Comparison of ENCODE assay signal across 1 cellular context in the genomic region with DNA sequence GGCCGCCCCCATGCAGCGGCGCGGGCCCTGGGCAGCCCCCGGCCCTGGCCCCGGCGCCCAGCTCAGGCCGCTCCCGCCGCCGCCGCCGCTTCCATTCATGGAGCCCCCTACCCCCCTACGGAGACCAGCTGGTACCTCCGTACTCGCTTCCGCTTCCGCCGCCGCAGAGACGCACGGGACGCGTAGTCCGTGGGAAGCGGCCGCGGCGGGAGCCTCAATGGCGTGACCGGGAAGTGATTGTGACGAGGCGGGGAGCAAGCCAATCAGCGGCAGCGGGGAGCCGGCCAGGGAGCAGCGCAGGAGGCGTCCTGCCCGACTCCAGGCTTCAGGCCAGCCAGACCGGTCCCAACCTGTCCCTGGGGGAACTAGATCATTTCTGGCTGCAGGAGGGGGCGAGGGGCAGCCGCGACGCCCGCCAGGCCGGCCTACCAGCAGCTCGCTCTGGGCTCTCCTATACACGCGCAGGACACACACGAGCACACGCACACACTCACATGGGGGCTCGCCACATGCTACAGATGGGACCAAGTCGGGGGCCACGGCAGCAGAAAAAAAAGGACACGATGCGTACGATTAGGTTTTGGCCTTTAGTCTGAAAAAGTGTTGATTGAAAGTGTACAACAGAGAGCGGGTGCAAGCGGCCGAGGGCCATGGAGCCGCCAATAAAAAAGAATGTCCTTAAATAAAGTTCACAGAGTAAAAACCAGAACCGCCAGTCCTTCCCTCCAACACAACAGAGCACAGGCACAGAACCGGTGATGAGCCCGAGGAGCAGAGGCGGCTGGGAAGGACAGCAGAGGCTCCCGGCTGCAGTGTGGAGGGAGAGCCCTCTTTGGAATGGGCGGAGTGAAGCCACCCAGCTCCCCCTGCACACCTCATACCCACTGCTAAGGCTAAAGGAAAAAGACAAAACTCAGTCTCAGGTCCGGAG.
TF ChIP-seq lines count a peak whose summit lies in the region.

A gene with protein sequence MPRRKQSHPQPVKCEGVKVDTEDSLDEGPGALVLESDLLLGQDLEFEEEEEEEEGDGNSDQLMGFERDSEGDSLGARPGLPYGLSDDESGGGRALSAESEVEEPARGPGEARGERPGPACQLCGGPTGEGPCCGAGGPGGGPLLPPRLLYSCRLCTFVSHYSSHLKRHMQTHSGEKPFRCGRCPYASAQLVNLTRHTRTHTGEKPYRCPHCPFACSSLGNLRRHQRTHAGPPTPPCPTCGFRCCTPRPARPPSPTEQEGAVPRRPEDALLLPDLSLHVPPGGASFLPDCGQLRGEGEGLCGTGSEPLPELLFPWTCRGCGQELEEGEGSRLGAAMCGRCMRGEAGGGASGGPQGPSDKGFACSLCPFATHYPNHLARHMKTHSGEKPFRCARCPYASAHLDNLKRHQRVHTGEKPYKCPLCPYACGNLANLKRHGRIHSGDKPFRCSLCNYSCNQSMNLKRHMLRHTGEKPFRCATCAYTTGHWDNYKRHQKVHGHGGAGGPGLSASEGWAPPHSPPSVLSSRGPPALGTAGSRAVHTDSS (minus strand): TSS at position 109 of the 931 bp plus-strand sequence. CDS start 208 bp downstream, outside the sequence.

TF ChIP-seq in HepG2, 621 proteins besides CTCF, POLR2A, EP300 and RAD21 (continued from another document and continues in another):
- TF ChIP-seq, protein P1, sequence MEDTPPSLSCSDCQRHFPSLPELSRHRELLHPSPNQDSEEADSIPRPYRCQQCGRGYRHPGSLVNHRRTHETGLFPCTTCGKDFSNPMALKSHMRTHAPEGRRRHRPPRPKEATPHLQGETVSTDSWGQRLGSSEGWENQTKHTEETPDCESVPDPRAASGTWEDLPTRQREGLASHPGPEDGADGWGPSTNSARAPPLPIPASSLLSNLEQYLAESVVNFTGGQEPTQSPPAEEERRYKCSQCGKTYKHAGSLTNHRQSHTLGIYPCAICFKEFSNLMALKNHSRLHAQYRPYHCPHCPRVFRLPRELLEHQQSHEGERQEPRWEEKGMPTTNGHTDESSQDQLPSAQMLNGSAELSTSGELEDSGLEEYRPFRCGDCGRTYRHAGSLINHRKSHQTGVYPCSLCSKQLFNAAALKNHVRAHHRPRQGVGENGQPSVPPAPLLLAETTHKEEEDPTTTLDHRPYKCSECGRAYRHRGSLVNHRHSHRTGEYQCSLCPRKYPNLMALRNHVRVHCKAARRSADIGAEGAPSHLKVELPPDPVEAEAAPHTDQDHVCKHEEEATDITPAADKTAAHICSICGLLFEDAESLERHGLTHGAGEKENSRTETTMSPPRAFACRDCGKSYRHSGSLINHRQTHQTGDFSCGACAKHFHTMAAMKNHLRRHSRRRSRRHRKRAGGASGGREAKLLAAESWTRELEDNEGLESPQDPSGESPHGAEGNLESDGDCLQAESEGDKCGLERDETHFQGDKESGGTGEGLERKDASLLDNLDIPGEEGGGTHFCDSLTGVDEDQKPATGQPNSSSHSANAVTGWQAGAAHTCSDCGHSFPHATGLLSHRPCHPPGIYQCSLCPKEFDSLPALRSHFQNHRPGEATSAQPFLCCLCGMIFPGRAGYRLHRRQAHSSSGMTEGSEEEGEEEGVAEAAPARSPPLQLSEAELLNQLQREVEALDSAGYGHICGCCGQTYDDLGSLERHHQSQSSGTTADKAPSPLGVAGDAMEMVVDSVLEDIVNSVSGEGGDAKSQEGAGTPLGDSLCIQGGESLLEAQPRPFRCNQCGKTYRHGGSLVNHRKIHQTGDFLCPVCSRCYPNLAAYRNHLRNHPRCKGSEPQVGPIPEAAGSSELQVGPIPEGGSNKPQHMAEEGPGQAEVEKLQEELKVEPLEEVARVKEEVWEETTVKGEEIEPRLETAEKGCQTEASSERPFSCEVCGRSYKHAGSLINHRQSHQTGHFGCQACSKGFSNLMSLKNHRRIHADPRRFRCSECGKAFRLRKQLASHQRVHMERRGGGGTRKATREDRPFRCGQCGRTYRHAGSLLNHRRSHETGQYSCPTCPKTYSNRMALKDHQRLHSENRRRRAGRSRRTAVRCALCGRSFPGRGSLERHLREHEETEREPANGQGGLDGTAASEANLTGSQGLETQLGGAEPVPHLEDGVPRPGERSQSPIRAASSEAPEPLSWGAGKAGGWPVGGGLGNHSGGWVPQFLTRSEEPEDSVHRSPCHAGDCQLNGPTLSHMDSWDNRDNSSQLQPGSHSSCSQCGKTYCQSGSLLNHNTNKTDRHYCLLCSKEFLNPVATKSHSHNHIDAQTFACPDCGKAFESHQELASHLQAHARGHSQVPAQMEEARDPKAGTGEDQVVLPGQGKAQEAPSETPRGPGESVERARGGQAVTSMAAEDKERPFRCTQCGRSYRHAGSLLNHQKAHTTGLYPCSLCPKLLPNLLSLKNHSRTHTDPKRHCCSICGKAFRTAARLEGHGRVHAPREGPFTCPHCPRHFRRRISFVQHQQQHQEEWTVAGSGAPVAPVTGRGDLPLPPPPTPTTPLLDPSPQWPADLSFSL (CRISPR knock-in tag; IDR thresholded peaks at IDR 0.05), result no peak
- TF ChIP-seq SP1 (IDR thresholded peaks at IDR 0.05) (no peak), SP1 (CRISPR knock-in tag; IDR thresholded peaks at IDR 0.05) (no peak), FOXK2 (IDR thresholded peaks at IDR 0.05) (no peak), DNMT1 (CRISPR knock-in tag; IDR thresholded peaks at IDR 0.05) (no peak), ZNF431 (CRISPR knock-in tag; IDR thresholded peaks at IDR 0.05; ENCODE audit: borderline replicate concordance, low read depth) (no peak), NR3C1 (CRISPR knock-in tag; IDR thresholded peaks at IDR 0.05) (no peak), NR2F1 (CRISPR knock-in tag; IDR thresholded peaks at IDR 0.05) (no peak), ZFY (CRISPR knock-in tag; IDR thresholded peaks at IDR 0.05) (no peak), ZKSCAN5 (CRISPR knock-in tag; IDR thresholded peaks at IDR 0.05) (no peak), STAG1 (CRISPR knock-in tag; IDR thresholded peaks at IDR 0.05) (no peak), ZSCAN29 (CRISPR knock-in tag; conservative IDR thresholded peaks at IDR 0.05) (no peak), RCOR2 (CRISPR knock-in tag; IDR thresholded peaks at IDR 0.05) (no peak), ZNF598 (CRISPR knock-in tag; IDR thresholded peaks at IDR 0.05; ENCODE audit: borderline replicate concordance) (peak; percentile 82; the same call in 1 of the 2 replicates), SCMH1 (CRISPR knock-in tag; IDR thresholded peaks at IDR 0.05; ENCODE audit: borderline replicate concordance) (no peak), SAP130 (CRISPR knock-in tag; IDR thresholded peaks at IDR 0.05; ENCODE audit: low read depth) (0 out of 2 replicates have a peak, but pooled peaks have one; percentile 17), MEIS2 (CRISPR knock-in tag; IDR thresholded peaks at IDR 0.05) (no peak), ZNF3 (CRISPR knock-in tag; IDR thresholded peaks at IDR 0.05) (no peak), WIZ (CRISPR knock-in tag; IDR thresholded peaks at IDR 0.05) (no peak)
- TF ChIP-seq, protein P2, sequence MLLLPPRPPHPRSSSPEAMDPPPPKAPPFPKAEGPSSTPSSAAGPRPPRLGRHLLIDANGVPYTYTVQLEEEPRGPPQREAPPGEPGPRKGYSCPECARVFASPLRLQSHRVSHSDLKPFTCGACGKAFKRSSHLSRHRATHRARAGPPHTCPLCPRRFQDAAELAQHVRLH (CRISPR knock-in tag; IDR thresholded peaks at IDR 0.05; ENCODE audit: borderline replicate concordance, low read depth), result no peak
- TF ChIP-seq, protein P3, sequence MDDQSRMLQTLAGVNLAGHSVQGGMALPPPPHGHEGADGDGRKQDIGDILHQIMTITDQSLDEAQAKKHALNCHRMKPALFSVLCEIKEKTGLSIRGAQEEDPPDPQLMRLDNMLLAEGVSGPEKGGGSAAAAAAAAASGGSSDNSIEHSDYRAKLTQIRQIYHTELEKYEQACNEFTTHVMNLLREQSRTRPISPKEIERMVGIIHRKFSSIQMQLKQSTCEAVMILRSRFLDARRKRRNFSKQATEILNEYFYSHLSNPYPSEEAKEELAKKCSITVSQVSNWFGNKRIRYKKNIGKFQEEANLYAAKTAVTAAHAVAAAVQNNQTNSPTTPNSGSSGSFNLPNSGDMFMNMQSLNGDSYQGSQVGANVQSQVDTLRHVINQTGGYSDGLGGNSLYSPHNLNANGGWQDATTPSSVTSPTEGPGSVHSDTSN (CRISPR knock-in tag; IDR thresholded peaks at IDR 0.05; ENCODE audit: borderline replicate concordance), result no peak
- TF ChIP-seq, protein P4, sequence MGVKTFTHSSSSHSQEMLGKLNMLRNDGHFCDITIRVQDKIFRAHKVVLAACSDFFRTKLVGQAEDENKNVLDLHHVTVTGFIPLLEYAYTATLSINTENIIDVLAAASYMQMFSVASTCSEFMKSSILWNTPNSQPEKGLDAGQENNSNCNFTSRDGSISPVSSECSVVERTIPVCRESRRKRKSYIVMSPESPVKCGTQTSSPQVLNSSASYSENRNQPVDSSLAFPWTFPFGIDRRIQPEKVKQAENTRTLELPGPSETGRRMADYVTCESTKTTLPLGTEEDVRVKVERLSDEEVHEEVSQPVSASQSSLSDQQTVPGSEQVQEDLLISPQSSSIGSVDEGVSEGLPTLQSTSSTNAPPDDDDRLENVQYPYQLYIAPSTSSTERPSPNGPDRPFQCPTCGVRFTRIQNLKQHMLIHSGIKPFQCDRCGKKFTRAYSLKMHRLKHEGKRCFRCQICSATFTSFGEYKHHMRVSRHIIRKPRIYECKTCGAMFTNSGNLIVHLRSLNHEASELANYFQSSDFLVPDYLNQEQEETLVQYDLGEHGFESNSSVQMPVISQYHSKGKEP (CRISPR knock-in tag; IDR thresholded peaks at IDR 0.05), result no peak
- TF ChIP-seq, protein P5, sequence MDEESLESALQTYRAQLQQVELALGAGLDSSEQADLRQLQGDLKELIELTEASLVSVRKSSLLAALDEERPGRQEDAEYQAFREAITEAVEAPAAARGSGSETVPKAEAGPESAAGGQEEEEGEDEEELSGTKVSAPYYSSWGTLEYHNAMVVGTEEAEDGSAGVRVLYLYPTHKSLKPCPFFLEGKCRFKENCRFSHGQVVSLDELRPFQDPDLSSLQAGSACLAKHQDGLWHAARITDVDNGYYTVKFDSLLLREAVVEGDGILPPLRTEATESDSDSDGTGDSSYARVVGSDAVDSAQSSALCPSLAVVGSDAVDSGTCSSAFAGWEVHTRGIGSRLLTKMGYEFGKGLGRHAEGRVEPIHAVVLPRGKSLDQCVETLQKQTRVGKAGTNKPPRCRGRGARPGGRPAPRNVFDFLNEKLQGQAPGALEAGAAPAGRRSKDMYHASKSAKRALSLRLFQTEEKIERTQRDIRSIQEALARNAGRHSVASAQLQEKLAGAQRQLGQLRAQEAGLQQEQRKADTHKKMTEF (CRISPR knock-in tag; IDR thresholded peaks at IDR 0.05), result no peak
- TF ChIP-seq, protein P6, sequence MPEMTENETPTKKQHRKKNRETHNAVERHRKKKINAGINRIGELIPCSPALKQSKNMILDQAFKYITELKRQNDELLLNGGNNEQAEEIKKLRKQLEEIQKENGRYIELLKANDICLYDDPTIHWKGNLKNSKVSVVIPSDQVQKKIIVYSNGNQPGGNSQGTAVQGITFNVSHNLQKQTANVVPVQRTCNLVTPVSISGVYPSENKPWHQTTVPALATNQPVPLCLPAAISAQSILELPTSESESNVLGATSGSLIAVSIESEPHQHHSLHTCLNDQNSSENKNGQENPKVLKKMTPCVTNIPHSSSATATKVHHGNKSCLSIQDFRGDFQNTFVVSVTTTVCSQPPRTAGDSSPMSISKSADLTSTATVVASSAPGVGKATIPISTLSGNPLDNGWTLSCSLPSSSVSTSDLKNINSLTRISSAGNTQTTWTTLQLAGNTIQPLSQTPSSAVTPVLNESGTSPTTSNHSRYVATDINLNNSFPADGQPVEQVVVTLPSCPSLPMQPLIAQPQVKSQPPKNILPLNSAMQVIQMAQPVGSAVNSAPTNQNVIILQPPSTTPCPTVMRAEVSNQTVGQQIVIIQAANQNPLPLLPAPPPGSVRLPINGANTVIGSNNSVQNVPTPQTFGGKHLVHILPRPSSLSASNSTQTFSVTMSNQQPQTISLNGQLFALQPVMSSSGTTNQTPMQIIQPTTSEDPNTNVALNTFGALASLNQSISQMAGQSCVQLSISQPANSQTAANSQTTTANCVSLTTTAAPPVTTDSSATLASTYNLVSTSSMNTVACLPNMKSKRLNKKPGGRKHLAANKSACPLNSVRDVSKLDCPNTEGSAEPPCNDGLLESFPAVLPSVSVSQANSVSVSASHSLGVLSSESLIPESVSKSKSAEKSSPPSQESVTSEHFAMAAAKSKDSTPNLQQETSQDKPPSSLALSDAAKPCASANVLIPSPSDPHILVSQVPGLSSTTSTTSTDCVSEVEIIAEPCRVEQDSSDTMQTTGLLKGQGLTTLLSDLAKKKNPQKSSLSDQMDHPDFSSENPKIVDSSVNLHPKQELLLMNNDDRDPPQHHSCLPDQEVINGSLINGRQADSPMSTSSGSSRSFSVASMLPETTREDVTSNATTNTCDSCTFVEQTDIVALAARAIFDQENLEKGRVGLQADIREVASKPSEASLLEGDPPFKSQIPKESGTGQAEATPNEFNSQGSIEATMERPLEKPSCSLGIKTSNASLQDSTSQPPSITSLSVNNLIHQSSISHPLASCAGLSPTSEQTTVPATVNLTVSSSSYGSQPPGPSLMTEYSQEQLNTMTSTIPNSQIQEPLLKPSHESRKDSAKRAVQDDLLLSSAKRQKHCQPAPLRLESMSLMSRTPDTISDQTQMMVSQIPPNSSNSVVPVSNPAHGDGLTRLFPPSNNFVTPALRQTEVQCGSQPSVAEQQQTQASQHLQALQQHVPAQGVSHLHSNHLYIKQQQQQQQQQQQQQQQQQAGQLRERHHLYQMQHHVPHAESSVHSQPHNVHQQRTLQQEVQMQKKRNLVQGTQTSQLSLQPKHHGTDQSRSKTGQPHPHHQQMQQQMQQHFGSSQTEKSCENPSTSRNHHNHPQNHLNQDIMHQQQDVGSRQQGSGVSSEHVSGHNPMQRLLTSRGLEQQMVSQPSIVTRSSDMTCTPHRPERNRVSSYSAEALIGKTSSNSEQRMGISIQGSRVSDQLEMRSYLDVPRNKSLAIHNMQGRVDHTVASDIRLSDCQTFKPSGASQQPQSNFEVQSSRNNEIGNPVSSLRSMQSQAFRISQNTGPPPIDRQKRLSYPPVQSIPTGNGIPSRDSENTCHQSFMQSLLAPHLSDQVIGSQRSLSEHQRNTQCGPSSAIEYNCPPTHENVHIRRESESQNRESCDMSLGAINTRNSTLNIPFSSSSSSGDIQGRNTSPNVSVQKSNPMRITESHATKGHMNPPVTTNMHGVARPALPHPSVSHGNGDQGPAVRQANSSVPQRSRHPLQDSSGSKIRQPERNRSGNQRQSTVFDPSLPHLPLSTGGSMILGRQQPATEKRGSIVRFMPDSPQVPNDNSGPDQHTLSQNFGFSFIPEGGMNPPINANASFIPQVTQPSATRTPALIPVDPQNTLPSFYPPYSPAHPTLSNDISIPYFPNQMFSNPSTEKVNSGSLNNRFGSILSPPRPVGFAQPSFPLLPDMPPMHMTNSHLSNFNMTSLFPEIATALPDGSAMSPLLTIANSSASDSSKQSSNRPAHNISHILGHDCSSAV (CRISPR knock-in tag; IDR thresholded peaks at IDR 0.05; ENCODE audit: borderline replicate concordance), result no peak
- TF ChIP-seq, protein P7, sequence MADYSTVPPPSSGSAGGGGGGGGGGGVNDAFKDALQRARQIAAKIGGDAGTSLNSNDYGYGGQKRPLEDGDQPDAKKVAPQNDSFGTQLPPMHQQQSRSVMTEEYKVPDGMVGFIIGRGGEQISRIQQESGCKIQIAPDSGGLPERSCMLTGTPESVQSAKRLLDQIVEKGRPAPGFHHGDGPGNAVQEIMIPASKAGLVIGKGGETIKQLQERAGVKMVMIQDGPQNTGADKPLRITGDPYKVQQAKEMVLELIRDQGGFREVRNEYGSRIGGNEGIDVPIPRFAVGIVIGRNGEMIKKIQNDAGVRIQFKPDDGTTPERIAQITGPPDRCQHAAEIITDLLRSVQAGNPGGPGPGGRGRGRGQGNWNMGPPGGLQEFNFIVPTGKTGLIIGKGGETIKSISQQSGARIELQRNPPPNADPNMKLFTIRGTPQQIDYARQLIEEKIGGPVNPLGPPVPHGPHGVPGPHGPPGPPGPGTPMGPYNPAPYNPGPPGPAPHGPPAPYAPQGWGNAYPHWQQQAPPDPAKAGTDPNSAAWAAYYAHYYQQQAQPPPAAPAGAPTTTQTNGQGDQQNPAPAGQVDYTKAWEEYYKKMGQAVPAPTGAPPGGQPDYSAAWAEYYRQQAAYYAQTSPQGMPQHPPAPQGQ (CRISPR knock-in tag; IDR thresholded peaks at IDR 0.05; ENCODE audit: borderline replicate concordance), result no peak
